Comparison of ENCODE assay signal across 14 cellular contexts in the genomic region with DNA sequence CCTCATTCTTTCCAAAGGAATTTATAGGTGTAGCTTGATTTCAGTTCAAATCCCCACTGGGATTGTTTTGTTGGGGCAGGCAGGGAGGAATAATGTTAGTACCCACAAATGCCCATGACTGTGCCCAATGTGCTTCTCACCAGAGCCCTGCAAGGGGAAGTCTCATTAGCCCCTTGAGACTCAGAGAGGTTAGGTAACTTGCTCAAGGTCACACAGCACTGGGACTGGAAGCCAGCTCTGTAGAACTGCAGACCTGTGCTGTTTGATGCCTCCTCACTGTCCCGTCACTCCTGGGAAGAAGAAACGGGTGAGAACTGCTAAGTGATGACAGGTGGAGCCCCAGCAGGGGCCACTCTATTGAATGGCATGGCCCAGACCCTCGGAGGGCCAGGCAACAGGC. TPM values are rescaled to one million over a fixed set of nuclear protein-coding genes. Genes with fewer than 3 reads are reported as not detected.
DNase-seq lines count a peak whose midpoint lies in the region; ATAC-seq and TF ChIP-seq lines count a peak whose summit lies in the region.
"Had no signal": no experiment of that assay in that cellular context is flagged by ENCODE, and none has a peak within 500 bp of the region (broad histone marks: within the 10 kb centered on the region; RNA-seq: fewer than 3 reads in every experiment).

No MANE protein-coding gene starts in this region.

- ATAC-seq in T-helper 17 cell: peak; percentile 44
- ATAC-seq in GM21529 (IDR thresholded peaks at IDR 0.05; ENCODE audit: unreplicated experiment): no peak
- ATAC-seq: HCT116 had no signal

- intact Hi-C loops in esophagus squamous epithelium (cut with DNase I): loop anchor here (10.0 kb wide), 1 partner anchor 166 kb away; no protein-coding TSS in a partner anchor

- H3K4me1 ChIP-seq in ACC112 (ENCODE audit: control insufficient read depth, insufficient read depth, low read length, unreplicated experiment) (peaks cover 10% of the 10 kb centered on the region), esophagus squamous epithelium (peaks cover 0 to 27% (median 3%) of the 10 kb centered on the region in 3 donors), rectal smooth muscle tissue (ENCODE audit: control insufficient read depth, insufficient read depth, low read length) (peaks cover 16% of the 10 kb centered on the region)
- H3K4me1 ChIP-seq: pancreas had no signal

- no peak overlapping the region for H3K4me3 Mint-ChIP-seq in T-helper 17 cell

- H3K4me3 ChIP-seq in ACC112 (ENCODE audit: low read depth, low read length): no peak overlapping the region
- H3K4me3 ChIP-seq in esophagus squamous epithelium: no peak overlapping the region
- no peak overlapping the region for H3K4me3 ChIP-seq in rectal smooth muscle tissue (ENCODE audit: low read length)
- H3K4me3 ChIP-seq: pancreas had no signal

- no peak for TF ChIP-seq CTCF in esophagus squamous epithelium (IDR thresholded peaks at IDR 0.05)

- H3K9ac ChIP-seq in rectal smooth muscle tissue (ENCODE audit: low read length): no peak overlapping the region

- H3K27me3 Mint-ChIP-seq in T-helper 17 cell: no peaks in the 10 kb centered on the region

- no peaks in the 10 kb centered on the region for H3K79me2 ChIP-seq in ACC112 (ENCODE audit: control insufficient read depth, insufficient read depth, low read length, unreplicated experiment)

- no peak for TF ChIP-seq POLR2A in esophagus squamous epithelium (IDR thresholded peaks at IDR 0.05)

- peak overlapping the region; percentile 69 for H3K27ac ChIP-seq in ACC112 (ENCODE audit: low read depth, low read length)
- H3K27ac ChIP-seq in esophagus squamous epithelium: peak overlapping the region in 3 of 4 donors; percentile 54 to 75 (median 74)
- peak overlapping the region; percentile 83 for H3K27ac ChIP-seq in rectal smooth muscle tissue (ENCODE audit: low read depth, low read length)
- H3K27ac ChIP-seq: C4-2B had no signal

- DNase-seq in T-helper 17 cell: no peak
- DNase-seq in esophagus squamous epithelium (lab: John Stamatoyannopoulos, UW): no peak
- no peak for DNase-seq in NCI-H146 treated with DMSO at 0.1 percent for 48 hours (lab: John Stamatoyannopoulos, UW; ENCODE audit: unreplicated experiment)
- no peak for DNase-seq in NCI-H2196 treated with DMSO at 0.1 percent for 48 hours (lab: John Stamatoyannopoulos, UW; ENCODE audit: unreplicated experiment)
- DNase-seq in activated gamma-delta T cell (lab: John Stamatoyannopoulos, UW): no peak
- DNase-seq: activated CD4-positive, alpha-beta T cell treated with anti-CD3 and anti-CD28 coated beads for 1 hour; NCI-H510A; SHP77 treated with DMSO at 0.1 percent for 48 hours had no signal

- H3K9me3 ChIP-seq in T-helper 17 cell (ENCODE audit: control insufficient read depth, low read length, poor library complexity, severe bottlenecking) (no peaks in the 10 kb centered on the region), esophagus squamous epithelium (no peaks in the 10 kb centered on the region)
- H3K9me3 ChIP-seq: pancreas had no signal

- no peaks in the 10 kb centered on the region for H3K27me3 ChIP-seq in ACC112 (ENCODE audit: insufficient read depth, low read length)
- H3K27me3 ChIP-seq in esophagus squamous epithelium: no peaks in the 10 kb centered on the region
- H3K27me3 ChIP-seq in rectal smooth muscle tissue (ENCODE audit: control insufficient read depth, insufficient read depth, low read length): no peaks in the 10 kb centered on the region
- H3K27me3 ChIP-seq: pancreas had no signal

- H3K4me1 Mint-ChIP-seq in T-helper 17 cell: peaks cover 12% of the 10 kb centered on the region

- WGBS in esophagus squamous epithelium, 2 donors: 83% methylated on average over 1 of the region's 3 CpGs; no CpG with 5 or more reads in 1 of the 2 donors

- peak overlapping the region; percentile 84 for H3K27ac Mint-ChIP-seq in T-helper 17 cell

- no peaks in the 10 kb centered on the region for H3K36me3 Mint-ChIP-seq in T-helper 17 cell (ENCODE audit: low read depth)

- H3K36me3 ChIP-seq in ACC112 (ENCODE audit: insufficient read depth, low read length): no peaks in the 10 kb centered on the region
- peaks cover 4 to 54% (median 6%) of the 10 kb centered on the region in 3 donors for H3K36me3 ChIP-seq in esophagus squamous epithelium
- H3K36me3 ChIP-seq in rectal smooth muscle tissue (ENCODE audit: control insufficient read depth, insufficient read depth, low read length): peaks cover 7% of the 10 kb centered on the region

- no peak overlapping the region for H2AFZ ChIP-seq in ACC112 (ENCODE audit: low read length, unreplicated experiment)

RNA-seq across cellular contexts. Expression of gene ANKRD9, which starts 8.9 kb away (rescaled TPM):
- total RNA-seq in T-helper 17 cell: 10 to 100 TPM in 1 of 2 donors, 1 to 10 TPM in 1; 3.3 to 17.6 TPM
- total RNA-seq in esophagus squamous epithelium: 10 to 100 TPM; 20.0 to 39.0 (median 30.2) TPM
